ENCODE assay signal across 34 cellular contexts in the genomic region with DNA sequence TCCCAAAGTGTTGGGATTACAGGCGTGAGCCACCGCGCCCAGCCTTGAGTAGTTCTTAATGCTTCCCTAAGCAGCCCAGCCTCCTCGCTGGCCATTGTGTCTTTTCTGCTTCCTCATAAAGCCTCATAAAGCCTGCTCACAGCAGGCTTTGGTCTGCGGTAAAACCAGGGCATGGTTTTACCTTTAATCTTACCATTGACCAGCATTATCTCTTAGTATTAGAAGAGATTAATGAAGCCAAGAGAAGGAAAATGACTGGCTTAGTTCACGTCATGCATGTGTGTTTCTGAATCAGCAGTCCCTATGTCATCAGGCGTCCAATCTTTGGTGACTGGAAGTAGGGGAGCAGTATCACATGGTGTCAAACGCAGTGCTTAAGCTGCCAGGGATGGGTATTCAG.
"Had no signal": no experiment of that assay in that cellular context is flagged by ENCODE, and none has a peak within 500 bp of the region (broad histone marks: within the 10 kb centered on the region; RNA-seq: fewer than 3 reads in every experiment).

No MANE protein-coding gene starts in this region.

- ATAC-seq: activated CD4-positive, alpha-beta T cell treated with anti-CD3 and anti-CD28 coated beads for 36 hours; activated CD8-positive, alpha-beta memory T cell treated with anti-CD3 and anti-CD28 coated beads, Interleukin-2, amount 10 ng/mL, durations not matched to agents 7 days and 5 days; activated CD8-positive, alpha-beta T cell treated with anti-CD3 and anti-CD28 coated beads, Interleukin-2, amount 10 ng/mL, durations not matched to agents 7 days and 5 days; activated naive CD8-positive, alpha-beta T cell treated with anti-CD3 and anti-CD28 coated beads, Interleukin-2, amount 50 U/mL, for 24 hours; body of pancreas; T-helper 17 cell had no signal

- H3K4me3 ChIP-seq: adrenal gland, body of pancreas, colonic mucosa had no signal

- H3K9me3 ChIP-seq: adrenal gland, body of pancreas, colonic mucosa had no signal

- FAIRE-seq: endometrium, endothelial cell of umbilical vein, frontal cortex had no signal

- H3K36me3 Mint-ChIP-seq: activated CD4-positive, alpha-beta memory T cell treated with anti-CD3 and anti-CD28 coated beads for 36 hours; activated CD8-positive, alpha-beta memory T cell treated with anti-CD3 and anti-CD28 coated beads, Interleukin-2, amount 10 ng/mL, durations not matched to agents 7 days and 5 days; activated naive CD4-positive, alpha-beta T cell treated with anti-CD3 and anti-CD28 coated beads, Interleukin-2, amount 50 U/mL, for 24 hours had no signal

- H3K4me3 Mint-ChIP-seq: activated CD4-positive, alpha-beta memory T cell treated with anti-CD3 and anti-CD28 coated beads for 36 hours; activated CD4-positive, alpha-beta T cell treated with anti-CD3 and anti-CD28 coated beads for 36 hours; activated CD4-positive, alpha-beta T cell treated with anti-CD3 and anti-CD28 coated beads, Interleukin-2, amount 10 ng/mL, durations not matched to agents 24 days and 14 days; activated CD8-positive, alpha-beta memory T cell treated with anti-CD3 and anti-CD28 coated beads, Interleukin-2, amount 10 ng/mL, durations not matched to agents 7 days and 5 days; activated CD8-positive, alpha-beta T cell treated with anti-CD3 and anti-CD28 coated beads, Interleukin-2, amount 10 ng/mL, durations not matched to agents 7 days and 5 days; activated naive CD4-positive, alpha-beta T cell treated with anti-CD3 and anti-CD28 coated beads for 36 hours; activated naive CD4-positive, alpha-beta T cell treated with anti-CD3 and anti-CD28 coated beads, Interleukin-2, amount 50 U/mL, for 24 hours; activated naive CD8-positive, alpha-beta T cell treated with anti-CD3 and anti-CD28 coated beads for 36 hours; activated naive CD8-positive, alpha-beta T cell treated with anti-CD3 and anti-CD28 coated beads, Interleukin-2, amount 50 U/mL, for 24 hours; activated T-helper 1 cell treated with anti-CD3 and anti-CD28 coated beads, Interleukin-12 subunit alpha, Interleukin-12 subunit beta, Interleukin-2, Interleukin-4 antibody, amounts not matched to agents 30 ng/mL and 10 ng/mL and 1 ng/mL, durations not matched to agents 14 hours and 24 hours and 36 hours; T-helper 17 cell; T-helper 2 cell treated with Interferon-gamma antibody and Interleukin-4, amounts not matched to agents 5 μg/mL and 100 μg/mL, for 36 hours had no signal

- H3K27ac ChIP-seq: adrenal gland, body of pancreas, colonic mucosa, epithelial cell of prostate had no signal

- DNase-seq: activated CD4-positive, alpha-beta memory T cell treated with anti-CD3 and anti-CD28 coated beads for 36 hours; activated CD4-positive, alpha-beta T cell treated with anti-CD3 and anti-CD28 coated beads for 36 hours; activated CD4-positive, alpha-beta T cell treated with anti-CD3 and anti-CD28 coated beads, Interleukin-2, amount 10 ng/mL, durations not matched to agents 24 days and 14 days; activated CD4-positive, CD25-positive, alpha-beta regulatory T cell; activated CD4-positive, CD25-positive, alpha-beta regulatory T cell treated with anti-CD3 and anti-CD28 coated beads, Interleukin-2, amount 50 U/mL, for 72 hours; activated CD8-positive, alpha-beta memory T cell treated with anti-CD3 and anti-CD28 coated beads, Interleukin-2, amount 10 ng/mL, durations not matched to agents 7 days and 5 days; activated CD8-positive, alpha-beta memory T cell treated with anti-CD3 and anti-CD28 coated beads, Interleukin-2, amount 50 U/mL, for 4 hours; activated CD8-positive, alpha-beta T cell treated with anti-CD3 and anti-CD28 coated beads, Interleukin-2, amount 10 ng/mL, durations not matched to agents 7 days and 5 days; activated effector memory CD4-positive, alpha-beta T cell treated with anti-CD3 and anti-CD28 coated beads, Interleukin-2, amount 50 U/mL, for 16 hours; activated naive CD4-positive, alpha-beta T cell treated with anti-CD3 and anti-CD28 coated beads for 36 hours; activated naive CD8-positive, alpha-beta T cell treated with anti-CD3 and anti-CD28 coated beads for 36 hours; activated naive CD8-positive, alpha-beta T cell treated with anti-CD3 and anti-CD28 coated beads, Interleukin-2, amount 50 U/mL, for 24 hours; activated T-cell treated with anti-CD3 and anti-CD28 coated beads, Interleukin-2, amount 50 U/mL, for 1 hour; activated T-cell treated with anti-CD3 and anti-CD28 coated beads, Interleukin-2, amount 50 U/mL, for 48 hours; adrenal gland; amygdala; aorta; body of pancreas; central memory CD4-positive, alpha-beta T cell; cerebellar nuclear complex; colonic mucosa; effector CD8-positive, alpha-beta T cell; foreskin fibroblast; head of caudate nucleus; T-helper 17 cell; T1000 had no signal

- H3K27ac Mint-ChIP-seq: activated CD4-positive, alpha-beta memory T cell treated with anti-CD3 and anti-CD28 coated beads for 36 hours; activated CD4-positive, alpha-beta T cell treated with anti-CD3 and anti-CD28 coated beads for 36 hours; activated CD4-positive, alpha-beta T cell treated with anti-CD3 and anti-CD28 coated beads, Interleukin-2, amount 10 ng/mL, durations not matched to agents 24 days and 14 days; activated CD8-positive, alpha-beta memory T cell treated with anti-CD3 and anti-CD28 coated beads, Interleukin-2, amount 10 ng/mL, durations not matched to agents 7 days and 5 days; activated CD8-positive, alpha-beta T cell treated with anti-CD3 and anti-CD28 coated beads, Interleukin-2, amount 10 ng/mL, durations not matched to agents 7 days and 5 days; activated naive CD4-positive, alpha-beta T cell treated with anti-CD3 and anti-CD28 coated beads for 36 hours; activated naive CD4-positive, alpha-beta T cell treated with anti-CD3 and anti-CD28 coated beads, Interleukin-2, amount 50 U/mL, for 24 hours; activated naive CD8-positive, alpha-beta T cell treated with anti-CD3 and anti-CD28 coated beads for 36 hours; activated naive CD8-positive, alpha-beta T cell treated with anti-CD3 and anti-CD28 coated beads, Interleukin-2, amount 50 U/mL, for 24 hours; activated T-helper 1 cell treated with anti-CD3 and anti-CD28 coated beads, Interleukin-12 subunit alpha, Interleukin-12 subunit beta, Interleukin-2, Interleukin-4 antibody, amounts not matched to agents 30 ng/mL and 10 ng/mL and 1 ng/mL, durations not matched to agents 14 hours and 24 hours and 36 hours; activated T-helper 2 cell treated with anti-CD3 and anti-CD28 coated beads, Interferon-gamma antibody, Interleukin-2, Interleukin-4, amounts not matched to agents 10 μg/mL and 5 μg/mL and 100 μg/mL, durations not matched to agents 14 hours and 24 hours and 36 hours; T-helper 17 cell; T-helper 2 cell treated with Interferon-gamma antibody and Interleukin-4, amounts not matched to agents 5 μg/mL and 100 μg/mL, for 36 hours had no signal

- H3K36me3 ChIP-seq: adrenal gland, colonic mucosa had no signal

- H3K4me1 ChIP-seq: adrenal gland, body of pancreas, colonic mucosa had no signal

- H3K9me3 Mint-ChIP-seq: activated CD4-positive, alpha-beta memory T cell treated with anti-CD3 and anti-CD28 coated beads for 36 hours had no signal

- H3K27me3 ChIP-seq: adrenal gland, body of pancreas, colonic mucosa had no signal

- H3K4me1 Mint-ChIP-seq: activated CD4-positive, alpha-beta T cell treated with anti-CD3 and anti-CD28 coated beads for 36 hours; activated CD4-positive, alpha-beta T cell treated with anti-CD3 and anti-CD28 coated beads, Interleukin-2, amount 10 ng/mL, durations not matched to agents 24 days and 14 days; activated CD8-positive, alpha-beta memory T cell treated with anti-CD3 and anti-CD28 coated beads, Interleukin-2, amount 10 ng/mL, durations not matched to agents 7 days and 5 days; activated naive CD4-positive, alpha-beta T cell treated with anti-CD3 and anti-CD28 coated beads, Interleukin-2, amount 50 U/mL, for 24 hours; activated naive CD8-positive, alpha-beta T cell treated with anti-CD3 and anti-CD28 coated beads for 36 hours; activated naive CD8-positive, alpha-beta T cell treated with anti-CD3 and anti-CD28 coated beads, Interleukin-2, amount 50 U/mL, for 24 hours; T-helper 17 cell had no signal
